1 cellular context compared by ENCODE assay signal in the genomic region with DNA sequence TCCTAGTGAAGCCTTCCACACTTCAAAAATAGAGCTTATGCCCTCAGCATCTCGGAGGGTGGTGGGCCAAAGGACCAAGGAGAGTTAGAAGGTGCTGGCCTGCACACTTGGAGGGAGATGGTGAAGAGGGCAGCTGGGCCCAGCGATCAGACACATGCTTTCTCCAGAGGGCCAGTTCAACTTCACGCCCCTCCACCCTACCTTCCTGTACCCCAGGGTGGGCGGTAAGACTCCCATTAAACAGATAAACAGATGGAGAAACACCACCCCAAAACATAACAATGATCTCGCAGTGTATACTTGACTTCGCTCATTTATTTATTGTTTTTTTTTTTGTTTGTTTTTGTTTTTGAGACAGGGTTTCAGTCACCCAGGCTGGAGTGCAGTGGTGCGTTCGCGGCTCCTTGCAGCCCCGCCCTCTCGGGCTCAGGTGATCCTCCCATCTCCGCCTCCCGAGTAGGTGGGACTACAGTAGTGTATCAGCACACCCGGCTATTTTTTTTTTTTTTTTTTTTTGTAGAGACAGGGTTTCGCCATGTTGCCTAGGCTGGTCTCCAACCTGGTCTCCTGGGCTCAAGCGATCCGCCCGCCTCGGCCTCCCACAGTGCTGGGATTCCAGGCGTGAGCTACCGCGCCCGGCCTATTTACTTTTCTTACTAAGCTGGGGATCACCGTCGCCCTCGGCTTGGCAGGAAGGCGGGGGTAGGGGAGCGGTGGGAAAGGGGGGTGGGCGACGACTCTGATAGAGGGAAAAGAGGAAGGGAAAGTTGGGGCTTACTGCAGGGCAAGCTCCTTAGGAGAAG.
TF ChIP-seq lines count a peak whose summit lies in the region.

No MANE protein-coding gene starts in this region.

TF ChIP-seq in GM12878, 131 proteins besides CTCF, POLR2A, EP300 and RAD21 (continued from another document):
- TF ChIP-seq ZNF384 (IDR thresholded peaks at IDR 0.05; ENCODE audit: borderline replicate concordance, low read depth, low read length) (peak; percentile 94), IKZF1 (conservative IDR thresholded peaks at IDR 0.05) (no peak), ASH2L (IDR thresholded peaks at IDR 0.05; ENCODE audit: borderline replicate concordance, low read depth) (no peak), MYB (IDR thresholded peaks at IDR 0.05; ENCODE audit: borderline replicate concordance, low read depth, low read length) (no peak), CBFB (IDR thresholded peaks at IDR 0.05; ENCODE audit: low read depth) (no peak), ZZZ3 (IDR thresholded peaks at IDR 0.05; ENCODE audit: control insufficient read depth, insufficient read length, low read depth) (no peak), RB1 (IDR thresholded peaks at IDR 0.05; ENCODE audit: borderline replicate concordance) (no peak), CHD1 (IDR thresholded peaks at IDR 0.05; ENCODE audit: low read depth, low read length) (no peak), RAD51 (IDR thresholded peaks at IDR 0.05) (peak; percentile 57), SIN3A (IDR thresholded peaks at IDR 0.05; ENCODE audit: low read depth, low read length) (0 out of 2 replicates have a peak, but pooled peaks have one; percentile 42), SREBF2 (IDR thresholded peaks at IDR 0.05; ENCODE audit: low read length) (no peak), POLR2AphosphoS2 (IDR thresholded peaks at IDR 0.05; ENCODE audit: low read depth, low read length) (no peak), GABPA (IDR thresholded peaks at IDR 0.05; ENCODE audit: low read depth) (no peak), POU2F2 (IDR thresholded peaks at IDR 0.05; ENCODE audit: borderline replicate concordance, low read depth, low read length) (0 out of 3 replicates have a peak, but pooled peaks have one; percentile 6), ESRRA (IDR thresholded peaks at IDR 0.05; ENCODE audit: low read length) (no peak), SRF (IDR thresholded peaks at IDR 0.05; ENCODE audit: low read depth in 2 of 2, low read length in 2 of 2) (no peak), SPI1 (IDR thresholded peaks at IDR 0.05; ENCODE audit: borderline replicate concordance, insufficient read depth, low read depth, low read length) (no peak), SIX5 (IDR thresholded peaks at IDR 0.05; ENCODE audit: low read depth, low read length, severe bottlenecking) (no peak), MTA2 (IDR thresholded peaks at IDR 0.05; ENCODE audit: low read depth) (no peak), CUX1 (IDR thresholded peaks at IDR 0.05; ENCODE audit: insufficient replicate concordance, low read depth, low read length) (no peak), ATF2 (IDR thresholded peaks at IDR 0.05; ENCODE audit: low read length) (no peak), RELA (IDR thresholded peaks at IDR 0.05; ENCODE audit: borderline replicate concordance, partially characterized antibody) (no peak), E2F4 (IDR thresholded peaks at IDR 0.05; ENCODE audit: low read depth, low read length) (no peak), ZNF217 (IDR thresholded peaks at IDR 0.05) (no peak), NR2C1 (IDR thresholded peaks at IDR 0.05) (no peak), STAT1 (conservative IDR thresholded peaks at IDR 0.05) (no peak), FOXK2 (IDR thresholded peaks at IDR 0.05) (no peak), JUNB (IDR thresholded peaks at IDR 0.05) (no peak), KLF5 (IDR thresholded peaks at IDR 0.05; ENCODE audit: partially characterized antibody) (no peak), TCF7 (IDR thresholded peaks at IDR 0.05; ENCODE audit: borderline replicate concordance) (no peak), ZNF274 (IDR thresholded peaks at IDR 0.05; ENCODE audit: insufficient read depth, insufficient read length) (no peak), REST (IDR thresholded peaks at IDR 0.05; ENCODE audit: low read depth, low read length) (no peak), FOXM1 (IDR thresholded peaks at IDR 0.05; ENCODE audit: low read depth, low read length) (no peak), IRF4 (IDR thresholded peaks at IDR 0.05; ENCODE audit: low read depth, low read length) (no peak)
- TF ChIP-seq, protein P1, sequence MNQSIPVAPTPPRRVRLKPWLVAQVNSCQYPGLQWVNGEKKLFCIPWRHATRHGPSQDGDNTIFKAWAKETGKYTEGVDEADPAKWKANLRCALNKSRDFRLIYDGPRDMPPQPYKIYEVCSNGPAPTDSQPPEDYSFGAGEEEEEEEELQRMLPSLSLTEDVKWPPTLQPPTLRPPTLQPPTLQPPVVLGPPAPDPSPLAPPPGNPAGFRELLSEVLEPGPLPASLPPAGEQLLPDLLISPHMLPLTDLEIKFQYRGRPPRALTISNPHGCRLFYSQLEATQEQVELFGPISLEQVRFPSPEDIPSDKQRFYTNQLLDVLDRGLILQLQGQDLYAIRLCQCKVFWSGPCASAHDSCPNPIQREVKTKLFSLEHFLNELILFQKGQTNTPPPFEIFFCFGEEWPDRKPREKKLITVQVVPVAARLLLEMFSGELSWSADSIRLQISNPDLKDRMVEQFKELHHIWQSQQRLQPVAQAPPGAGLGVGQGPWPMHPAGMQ (IDR thresholded peaks at IDR 0.05; ENCODE audit: borderline replicate concordance) = no peak
- TF ChIP-seq, protein P2, sequence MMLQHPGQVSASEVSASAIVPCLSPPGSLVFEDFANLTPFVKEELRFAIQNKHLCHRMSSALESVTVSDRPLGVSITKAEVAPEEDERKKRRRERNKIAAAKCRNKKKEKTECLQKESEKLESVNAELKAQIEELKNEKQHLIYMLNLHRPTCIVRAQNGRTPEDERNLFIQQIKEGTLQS (IDR thresholded peaks at IDR 0.05; ENCODE audit: borderline replicate concordance, extremely low read depth, low read depth, low read length) = no peak
- TF ChIP-seq, protein P3, sequence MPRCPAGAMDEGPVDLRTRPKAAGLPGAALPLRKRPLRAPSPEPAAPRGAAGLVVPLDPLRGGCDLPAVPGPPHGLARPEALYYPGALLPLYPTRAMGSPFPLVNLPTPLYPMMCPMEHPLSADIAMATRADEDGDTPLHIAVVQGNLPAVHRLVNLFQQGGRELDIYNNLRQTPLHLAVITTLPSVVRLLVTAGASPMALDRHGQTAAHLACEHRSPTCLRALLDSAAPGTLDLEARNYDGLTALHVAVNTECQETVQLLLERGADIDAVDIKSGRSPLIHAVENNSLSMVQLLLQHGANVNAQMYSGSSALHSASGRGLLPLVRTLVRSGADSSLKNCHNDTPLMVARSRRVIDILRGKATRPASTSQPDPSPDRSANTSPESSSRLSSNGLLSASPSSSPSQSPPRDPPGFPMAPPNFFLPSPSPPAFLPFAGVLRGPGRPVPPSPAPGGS (IDR thresholded peaks at IDR 0.05; ENCODE audit: borderline replicate concordance, insufficient read depth, low read depth, low read length, poor library complexity, severe bottlenecking) = no peak
TF ChIP-seq in GM12878: peak in this region for 9.
